Comparison of ENCODE assay signal across 8 cellular contexts in genomic region chr1:9787702-9788101, GRCh38. TPM values are rescaled to one million over a fixed set of nuclear protein-coding genes. Genes with fewer than 3 reads are reported as not detected.
DNase-seq lines count a peak whose midpoint lies in the region; ATAC-seq, FAIRE-seq and TF ChIP-seq lines count a peak whose summit lies in the region.

No MANE protein-coding gene starts in this region.

- ATAC-seq in HG03342 (IDR thresholded peaks at IDR 0.05; ENCODE audit: unreplicated experiment), result peak; percentile 72

- no peaks in the 10 kb centered on the region for H3K9me3 ChIP-seq in spleen

- DNase-seq in GM18507 (ENCODE audit: extremely low spot score, insufficient read length, low read depth) (peak; percentile 12), spleen (no peak), NCI-H187 (lab: John Stamatoyannopoulos, UW) (no peak), DMS 273 (lab: John Stamatoyannopoulos, UW; ENCODE audit: unreplicated experiment) (no peak), AML-193 (lab: John Stamatoyannopoulos, UW) (no peak), posterior vena cava (ENCODE audit: low spot score) (no peak)
- DNase-seq in activated CD4-positive, alpha-beta T cell treated with anti-CD3 and anti-CD28 coated beads, Interleukin-2, amount 50 U/mL, for 4 hours, result peak; percentile 30 to 32

- H3K27ac ChIP-seq in spleen, result peak overlapping the region; percentile 42 to 88 (median 77)

- intact Hi-C loops in spleen (cut with DNase I; ENCODE audit: low total_unique reads), result no loop called here
- intact Hi-C loops in posterior vena cava (cut with DNase I), result loop anchor here (5.0 to 10.0 kb wide), 2 partner anchors 77 to 80 kb away; no protein-coding TSS in a partner anchor

- peak; percentile 96 for FAIRE-seq in GM18507 (lab: Jason Lieb, UNC)

- TF ChIP-seq POLR2A in spleen (IDR thresholded peaks at IDR 0.05), result no peak

- WGBS in spleen, 5 donors, result 47 to 58% (median 54%) methylated on average over 8 of the region's 8 CpGs

- H3K4me3 ChIP-seq in spleen, result peak overlapping the region in 2 of 8 donors; percentile 19 to 53

- no peaks in the 10 kb centered on the region for H3K36me3 ChIP-seq in spleen

- H3K4me1 ChIP-seq in spleen, result peaks cover 6 to 61% (median 23%) of the 10 kb centered on the region in 6 donors

- H3K27me3 ChIP-seq in spleen (replicated peaks in 1 of 7), result no peaks in the 10 kb centered on the region

- no peak for TF ChIP-seq CTCF in spleen (IDR thresholded peaks at IDR 0.05 in 8 of 11, conservative IDR thresholded peaks at IDR 0.05 in 3 of 11)

RNA-seq across cellular contexts. Expression of gene CLSTN1, which starts 36.1 kb away (rescaled TPM):
- 10 to 100 TPM; 55.9 to 70.7 (median 62.5) TPM for total RNA-seq in spleen
- 10 to 100 TPM; 28.8 to 36.4 (median 30.3) TPM for polyA plus RNA-seq in spleen
- total RNA-seq in posterior vena cava, result 10 to 100 TPM; 59.8 to 77.9 TPM

Comparison
In these comparisons a context has a peak if more than half of its experiments do, and no peak if none do; other contexts are left out.
1. DNase-seq: peak in GM18507 (single experiment) and activated CD4-positive, alpha-beta T cell treated with anti-CD3 and anti-CD28 coated beads, Interleukin-2, amount 50 U/mL, for 4 hours (2 of 2); none in spleen (single experiment), NCI-H187 (0 of 2), DMS 273 (single experiment), AML-193 (0 of 2) and posterior vena cava (single experiment).